Comparison of ENCODE assay signal across 20 cellular contexts in genomic region chr9:136981588-136982231, GRCh38. TPM values are rescaled to one million over a fixed set of nuclear protein-coding genes. Genes with fewer than 3 reads are reported as not detected.
DNase-seq lines count a peak whose midpoint lies in the region; ATAC-seq, FAIRE-seq and TF ChIP-seq lines count a peak whose summit lies in the region.
"Had no signal": no experiment of that assay in that cellular context is flagged by ENCODE, and none has a peak within 500 bp of the region (broad histone marks: within the 10 kb centered on the region; RNA-seq: fewer than 3 reads in every experiment).

No MANE protein-coding gene starts in this region.

- peak in 18 of 56 donors; percentile 3 to 34 (median 18) for TF ChIP-seq CTCF in dorsolateral prefrontal cortex (IDR thresholded peaks at IDR 0.05 in 54 of 56, conservative IDR thresholded peaks at IDR 0.05 in 2 of 56; ENCODE audit: low read depth in 1 of 56, partially characterized antibody in 56 of 56)
- TF ChIP-seq CTCF in kidney (IDR thresholded peaks at IDR 0.05; ENCODE audit: borderline replicate concordance, extremely low read depth, insufficient read depth) = no peak
- no peak for TF ChIP-seq CTCF in gastrocnemius medialis (IDR thresholded peaks at IDR 0.05 in 4 of 5, conservative IDR thresholded peaks at IDR 0.05 in 1 of 5)

- intact Hi-C loops in dorsolateral prefrontal cortex (cut with DNase I) = loop anchor here in 1 of 2 donors (1.0 kb wide), 1 partner anchor 33 kb away; no protein-coding TSS in a partner anchor
- intact Hi-C loops in kidney (cut with DNase I) = no loop called here
- intact Hi-C loops in gastrocnemius medialis (cut with DNase I; ENCODE audit: low total_unique reads) = no loop called here

- peak overlapping the region in 3 of 59 donors; percentile 6 to 62 (median 58) for H3K4me3 ChIP-seq in dorsolateral prefrontal cortex
- no peak overlapping the region for H3K4me3 ChIP-seq in kidney (ENCODE audit: low read length in 2 of 2)
- no peak overlapping the region for H3K4me3 ChIP-seq in gastrocnemius medialis

- in situ Hi-C loops in gastrocnemius medialis (cut with MboI; ENCODE audit: low sequenced_read_pairs in 4 of 4) = no loop called here

- no peaks in the 10 kb centered on the region for H3K36me3 ChIP-seq in kidney (ENCODE audit: control insufficient read depth in 1 of 2, insufficient read depth in 2 of 2, low read length in 2 of 2)
- H3K36me3 ChIP-seq in gastrocnemius medialis = no peaks in the 10 kb centered on the region

- H3K27me3 ChIP-seq in dorsolateral prefrontal cortex (peaks cover 0 to 14% (median 0%) of the 10 kb centered on the region in 45 donors), gastrocnemius medialis (peaks cover 19 to 41% (median 35%) of the 10 kb centered on the region in 3 donors)

- TF ChIP-seq POLR2A in H54 (IDR thresholded peaks at IDR 0.05; ENCODE audit: low read depth, low read length) = no peak
- TF ChIP-seq POLR2A in gastrocnemius medialis (IDR thresholded peaks at IDR 0.05) = no peak
- TF ChIP-seq POLR2A in GM12891 (IDR thresholded peaks at IDR 0.05; ENCODE audit: low read depth, low read length) = no peak

- peak overlapping the region in 58 of 59 donors; percentile 29 to 100 (median 78) for H3K27ac ChIP-seq in dorsolateral prefrontal cortex
- H3K27ac ChIP-seq in kidney (ENCODE audit: low read depth in 2 of 2, low read length in 2 of 2) = peak overlapping the region; percentile 51 to 80
- peak overlapping the region in 3 of 4 donors; percentile 18 to 64 (median 64) for H3K27ac ChIP-seq in gastrocnemius medialis

- no peaks in the 10 kb centered on the region for H3K9me3 ChIP-seq in kidney (ENCODE audit: control insufficient read depth in 1 of 2, low read length in 2 of 2)
- no peaks in the 10 kb centered on the region for H3K9me3 ChIP-seq in gastrocnemius medialis

- H3K9ac ChIP-seq in kidney (ENCODE audit: low read length in 2 of 2) = no peak overlapping the region

- peaks cover 0 to 6% of the 10 kb centered on the region in 2 donors for H3K4me1 ChIP-seq in kidney (ENCODE audit: control insufficient read depth in 1 of 2, insufficient read depth in 1 of 2, low read depth in 1 of 2, low read length in 2 of 2)
- peaks cover 0 to 12% of the 10 kb centered on the region in 2 donors for H3K4me1 ChIP-seq in gastrocnemius medialis

- FAIRE-seq in H54 (lab: Jason Lieb, UNC) (no peak), kidney (lab: Jason Lieb, UNC) (no peak), GM12891 (lab: Jason Lieb, UNC) (no peak)
- FAIRE-seq: astrocyte, islet of Langerhans, TTC549 had no signal

- ATAC-seq in gastrocnemius medialis = peak in 1 of 2 donors; percentile 21
- ATAC-seq: activated CD8-positive, alpha-beta T cell treated with anti-CD3 and anti-CD28 coated beads, Interleukin-2, amount 10 ng/mL, durations not matched to agents 7 days and 5 days had no signal

- DNase-seq in H54 (ENCODE audit: insufficient read length, low spot score) (peak; percentile 83), dorsolateral prefrontal cortex (peak in 5 of 10 donors; percentile 50 to 69 (median 65)), kidney (peak; percentile 87), gastrocnemius medialis (no peak), GM12891 (ENCODE audit: insufficient read length, low spot score) (no peak), NCI-H2081 treated with DMSO at 0.1 percent for 48 hours (lab: John Stamatoyannopoulos, UW) (no peak), HUDEP-2 (lab: John Stamatoyannopoulos, UW; ENCODE audit: unreplicated experiment in 76 of 76) (no peak), NCI-H1048 (lab: John Stamatoyannopoulos, UW) (no peak)
- DNase-seq: activated CD8-positive, alpha-beta T cell treated with anti-CD3 and anti-CD28 coated beads, Interleukin-2, amount 10 ng/mL, durations not matched to agents 7 days and 5 days; DMS 273 treated with DMSO at 0.1 percent for 48 hours; GOT3; naive B cell; NCI-H1092 treated with DMSO at 0.1 percent for 48 hours; NK-92 treated with Interleukin-12 subunit alpha and Interleukin-12 subunit beta, amount 100 ng/mL, for 24 hours; retina; SIG-M5; stimulated activated CD4-positive, alpha-beta T cell treated with anti-CD3 and anti-CD28 coated beads, Interleukin-4, amount 100 ng/mL, for 1 hour had no signal

TF ChIP-seq in GM12891, 5 proteins besides CTCF, POLR2A, EP300 and RAD21:
- TF ChIP-seq POU2F2 (IDR thresholded peaks at IDR 0.05; ENCODE audit: low read depth, low read length) (no peak), TAF1 (IDR thresholded peaks at IDR 0.05; ENCODE audit: low read depth, low read length) (no peak)

RNA-seq across cellular contexts. Expression of gene LCNL1, which starts 1.1 kb away (rescaled TPM):
- total RNA-seq in dorsolateral prefrontal cortex (10 to 100 TPM in 119 of 120 experiments, 1 to 10 TPM in 1; 9.8 to 81.8 (median 27.3) TPM), kidney (1.4 TPM), gastrocnemius medialis (under 1 TPM in 1 of 4 donors, not detected in 3; 0.10 TPM)
- polyA plus RNA-seq in kidney (ENCODE audit: insufficient read depth, low read depth, low replicate concordance) = 0.54 TPM
- polyA plus RNA-seq in GM12891 (2012; ENCODE audit: low read depth, missing spikeins) = not detected
- total RNA-seq: activated CD8-positive, alpha-beta T cell treated with anti-CD3 and anti-CD28 coated beads, Interleukin-2, amount 10 ng/mL, durations not matched to agents 7 days and 5 days had no signal

RNA-seq across cellular contexts. Expression of gene PTGDS, which starts 4.4 kb away (rescaled TPM):
- 1,000 to 10,000 TPM; 1,122 to 4,894 (median 2,197) TPM for total RNA-seq in dorsolateral prefrontal cortex
- total RNA-seq in kidney = 236 TPM
- polyA plus RNA-seq in kidney (ENCODE audit: insufficient read depth, low read depth, low replicate concordance) = 709 TPM
- 10 to 100 TPM in 3 of 4 donors, 1 to 10 TPM in 1; 2.3 to 35.2 (median 27.0) TPM for total RNA-seq in gastrocnemius medialis
- not detected for polyA plus RNA-seq in GM12891 (2012; ENCODE audit: low read depth, missing spikeins)

RNA-seq across cellular contexts. Expression of gene PAXX, which starts 10.5 kb away (rescaled TPM):
- total RNA-seq in dorsolateral prefrontal cortex (10 to 100 TPM; 30.9 to 76.1 (median 46.1) TPM), kidney (54.2 TPM), gastrocnemius medialis (10 to 100 TPM; 10.8 to 15.6 (median 14.6) TPM)
- 80.9 TPM for polyA plus RNA-seq in kidney (ENCODE audit: insufficient read depth, low read depth, low replicate concordance)
- polyA plus RNA-seq in GM12891 (2012; ENCODE audit: low read depth, missing spikeins) = 26.4 TPM

RNA-seq across cellular contexts. Expression of gene CLIC3, which starts 14.7 kb away (rescaled TPM):
- total RNA-seq in dorsolateral prefrontal cortex (1 to 10 TPM in 30 of 120 experiments, under 1 TPM in 28, not detected in 62; 0.47 to 3.2 (median 1.0) TPM), kidney (4.0 TPM), gastrocnemius medialis (under 1 TPM in 1 of 4 donors, not detected in 3; 0.36 TPM)
- polyA plus RNA-seq in kidney (ENCODE audit: insufficient read depth, low read depth, low replicate concordance) = 2.1 TPM
- 0.09 TPM for polyA plus RNA-seq in GM12891 (2012; ENCODE audit: low read depth, missing spikeins)

RNA-seq across cellular contexts. Expression of gene LCN12, which starts 29.6 kb away (rescaled TPM):
- total RNA-seq in dorsolateral prefrontal cortex (10 to 100 TPM in 108 of 120 experiments, 1 to 10 TPM in 12; 5.2 to 34.4 (median 16.7) TPM), kidney (42.9 TPM), gastrocnemius medialis (not detected)
- polyA plus RNA-seq in kidney (ENCODE audit: insufficient read depth, low read depth, low replicate concordance) = 35.5 TPM
- polyA plus RNA-seq in GM12891 (2012; ENCODE audit: low read depth, missing spikeins) = 0.46 TPM
- total RNA-seq: astrocyte had no signal

Comparison
In these comparisons a context has a peak if more than half of its experiments do, and no peak if none do; other contexts are left out.
1. DNase-seq: peak in H54 (single experiment) and kidney (single experiment); none in gastrocnemius medialis (0 of 2), GM12891 (single experiment), NCI-H2081 treated with DMSO at 0.1 percent for 48 hours (single experiment), HUDEP-2 (0 of 76) and NCI-H1048 (single experiment).
2. Peak in every context shown above with its lines, with median percentiles within 50 percentile points of each other: H3K27ac ChIP-seq.